1 cellular context compared by ENCODE assay signal in genomic region chr1:42923367-42924248, GRCh38.
TF ChIP-seq lines count a peak whose summit lies in the region.

No MANE protein-coding gene starts in this region.

TF ChIP-seq in WTC11, 78 proteins besides CTCF, POLR2A, EP300 and RAD21 (continued from another document):
- TF ChIP-seq, protein P1, sequence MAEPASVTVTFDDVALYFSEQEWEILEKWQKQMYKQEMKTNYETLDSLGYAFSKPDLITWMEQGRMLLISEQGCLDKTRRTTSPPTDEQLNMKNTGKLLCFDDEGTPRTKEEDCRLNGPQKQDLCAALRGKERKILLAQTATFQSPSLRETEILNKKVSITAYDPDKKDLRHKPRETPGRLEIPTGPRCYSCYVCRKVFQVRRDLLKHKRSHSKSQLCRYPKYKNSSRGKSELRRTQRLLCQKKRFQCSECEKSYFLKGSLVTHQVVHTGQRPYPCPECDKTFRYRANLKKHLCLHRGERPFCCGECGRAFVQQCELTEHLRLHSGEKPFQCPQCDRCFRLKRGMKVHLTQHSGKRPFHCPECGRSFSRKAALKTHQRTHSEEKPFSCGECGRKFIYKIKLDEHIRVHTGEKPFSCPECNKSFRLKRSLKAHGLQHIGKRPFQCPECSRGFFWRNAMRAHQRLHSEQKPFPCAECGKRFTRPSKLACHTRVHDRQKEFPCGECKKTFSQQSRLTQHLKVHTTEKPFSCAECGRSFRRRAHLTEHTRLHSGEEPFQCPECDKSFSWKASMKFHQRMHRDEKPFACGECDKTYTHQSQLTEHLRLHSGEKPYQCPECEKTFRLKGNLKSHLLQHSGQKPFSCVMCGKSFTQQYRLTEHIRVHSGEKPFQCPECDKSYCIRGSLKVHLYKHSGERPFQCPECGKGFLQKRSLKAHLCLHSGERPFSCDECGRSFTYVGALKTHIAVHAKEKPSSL (CRISPR knock-in tag; conservative IDR thresholded peaks at IDR 0.05): no peak
- 0 out of 2 replicates have a peak, but pooled peaks have one; percentile 15 for TF ChIP-seq ZNF671 (CRISPR knock-in tag; IDR thresholded peaks at IDR 0.05)
- TF ChIP-seq, protein P2, sequence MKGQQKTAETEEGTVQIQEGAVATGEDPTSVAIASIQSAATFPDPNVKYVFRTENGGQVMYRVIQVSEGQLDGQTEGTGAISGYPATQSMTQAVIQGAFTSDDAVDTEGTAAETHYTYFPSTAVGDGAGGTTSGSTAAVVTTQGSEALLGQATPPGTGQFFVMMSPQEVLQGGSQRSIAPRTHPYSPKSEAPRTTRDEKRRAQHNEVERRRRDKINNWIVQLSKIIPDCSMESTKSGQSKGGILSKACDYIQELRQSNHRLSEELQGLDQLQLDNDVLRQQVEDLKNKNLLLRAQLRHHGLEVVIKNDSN (CRISPR knock-in tag; IDR thresholded peaks at IDR 0.05): peak; percentile 8; the same call in 1 of the 2 replicates
